Comparison of ENCODE assay signal across 1 cellular context in genomic region chr20:4449977-4450715, GRCh38.
TF ChIP-seq lines count a peak whose summit lies in the region.

No MANE protein-coding gene starts in this region.

TF ChIP-seq in K562, 482 proteins besides CTCF, POLR2A, EP300 and RAD21:
- TF ChIP-seq FOXP4 (CRISPR knock-in tag; IDR thresholded peaks at IDR 0.05; ENCODE audit: borderline replicate concordance) = no peak
- TF ChIP-seq CEBPB (tag; IDR thresholded peaks at IDR 0.05) = peak; percentile 18; the same call in 1 of the 2 replicates
- no peak for TF ChIP-seq CEBPG (CRISPR knock-in tag; IDR thresholded peaks at IDR 0.05)
- 0 out of 4 replicates have a peak, but pooled peaks of 1 of the 2 experiments have one; percentile 16 for TF ChIP-seq CEBPG (tag; conservative IDR thresholded peaks at IDR 0.05 in 1 of 2, IDR thresholded peaks at IDR 0.05 in 1 of 2)
